ENCODE assay signal across 29 cellular contexts in genomic region chr9:91642771-91643170, GRCh38.
"Had no signal": no experiment of that assay in that cellular context is flagged by ENCODE, and none has a peak within 500 bp of the region (broad histone marks: within the 10 kb centered on the region; RNA-seq: fewer than 3 reads in every experiment).

No MANE protein-coding gene starts in this region.

- H2AFZ ChIP-seq: neural progenitor cell, parathyroid adenoma had no signal

- H3K9me3 Mint-ChIP-seq: natural killer cell had no signal

- H3K79me2 ChIP-seq: parathyroid adenoma had no signal

- H3K27ac Mint-ChIP-seq: naive thymus-derived CD4-positive, alpha-beta T cell; natural killer cell; nephron; neural progenitor cell; progenitor cell of endocrine pancreas had no signal

- H3K9ac ChIP-seq: neural progenitor cell, parathyroid adenoma had no signal

- ATAC-seq: naive thymus-derived CD4-positive, alpha-beta T cell; psoas muscle; right cardiac atrium; right lobe of liver; stimulated activated naive CD8-positive, alpha-beta T cell treated with anti-CD3 and anti-CD28 coated beads, Interleukin-15, amount 100 ng/mL, for 72 hours; stimulated activated naive CD8-positive, alpha-beta T cell treated with anti-CD3 and anti-CD28 coated beads, Interleukin-15, Interleukin-2, amounts not matched to agents 100 U/mL and 50 U/mL, for 24 hours; upper lobe of right lung had no signal

- H3K27ac ChIP-seq: neural progenitor cell, ovary, parathyroid adenoma, psoas muscle, right lobe of liver, sigmoid colon, suprapubic skin, testis, tibial artery, transverse colon, upper lobe of right lung, uterus had no signal

- H3K27me3 ChIP-seq: neural progenitor cell, ovary, right lobe of liver, sigmoid colon, testis, transverse colon, upper lobe of right lung, uterus had no signal

- H3K4me3 Mint-ChIP-seq: naive thymus-derived CD4-positive, alpha-beta T cell; natural killer cell; nephron; neural progenitor cell; stimulated activated effector memory CD8-positive, alpha-beta T cell treated with anti-CD3 and anti-CD28 coated beads, Interleukin-12 subunit alpha, Interleukin-12 subunit beta, amount 100 ng/mL, for 72 hours; stimulated activated naive CD8-positive, alpha-beta T cell treated with anti-CD3 and anti-CD28 coated beads, Interleukin-15, amount 100 ng/mL, for 72 hours had no signal

- H3K9me3 ChIP-seq: ovary, testis, transverse colon, upper lobe of right lung, uterus had no signal

- H3K4me3 ChIP-seq: neural progenitor cell, ovary, psoas muscle, right lobe of liver, sigmoid colon, suprapubic skin, testis, tibial artery, transverse colon, upper lobe of right lung, uterus had no signal

- H3K4me1 Mint-ChIP-seq: natural killer cell, nephron, neural progenitor cell had no signal

- DNase-seq: naive thymus-derived CD4-positive, alpha-beta T cell; natural killer cell; occipital lobe; ovary; posterior cingulate gyrus; psoas muscle; right cardiac atrium; right lobe of liver; sigmoid colon; small intestine; stimulated activated CD4-positive, alpha-beta T cell treated with anti-CD3 and anti-CD28 coated beads, Interleukin-15, amount 100 ng/mL, for 24 hours; stimulated activated CD4-positive, alpha-beta T cell treated with anti-CD3 and anti-CD28 coated beads, Interleukin-2, amount 100 ng/mL, for 24 hours; stimulated activated CD4-positive, alpha-beta T cell treated with anti-CD3 and anti-CD28 coated beads, Interleukin-2, amount 100 ng/mL, for 48 hours; stimulated activated CD4-positive, alpha-beta T cell treated with anti-CD3 and anti-CD28 coated beads, Interleukin-4, amount 100 ng/mL, for 24 hours; stimulated activated naive CD4-positive, alpha-beta T cell; stimulated activated naive CD8-positive, alpha-beta T cell treated with anti-CD3 and anti-CD28 coated beads, Interleukin-15, amount 100 ng/mL, for 72 hours; stimulated activated naive CD8-positive, alpha-beta T cell treated with anti-CD3 and anti-CD28 coated beads, Interleukin-15, Interleukin-2, amounts not matched to agents 100 U/mL and 50 U/mL, for 24 hours; substantia nigra; testis; tibial artery; transverse colon; upper lobe of right lung; uterus had no signal

- H3K36me3 Mint-ChIP-seq: natural killer cell; neural progenitor cell; stimulated activated effector memory CD8-positive, alpha-beta T cell treated with anti-CD3 and anti-CD28 coated beads, Interleukin-12 subunit alpha, Interleukin-12 subunit beta, amount 100 ng/mL, for 72 hours had no signal

- H3K4me2 ChIP-seq: neural progenitor cell had no signal

- H3K36me3 ChIP-seq: neural progenitor cell, ovary, right lobe of liver, sigmoid colon, suprapubic skin, tibial artery, transverse colon, upper lobe of right lung, uterus had no signal
